Comparison of ENCODE assay signal across 8 cellular contexts in genomic region chr9:77456829-77457437, GRCh38.
DNase-seq lines count a peak whose midpoint lies in the region; ATAC-seq, FAIRE-seq and TF ChIP-seq lines count a peak whose summit lies in the region.

No MANE protein-coding gene starts in this region.

- 0 out of 2 replicates have a peak overlapping the region, but pooled peaks have one; percentile 32 for H3K4me2 ChIP-seq in PC-9
- H3K4me2 ChIP-seq in fibroblast of lung (ENCODE audit: extremely low read depth, insufficient read depth, low read length): no peak overlapping the region

- no peak overlapping the region for H3K4me3 ChIP-seq in PC-9
- H3K4me3 ChIP-seq in fibroblast of lung (replicated peaks in 1 of 4; ENCODE audit: control extremely low read depth in 1 of 4, insufficient read depth in 1 of 4, low read depth in 3 of 4, low read length in 4 of 4): no peak overlapping the region

- H3K27ac ChIP-seq in PC-9: no peak overlapping the region
- no peak overlapping the region for H3K27ac ChIP-seq in fibroblast of lung (ENCODE audit: insufficient read depth, low read length)
- H3K27ac ChIP-seq in substantia nigra (ENCODE audit: low read depth, low read length, poor library complexity, severe bottlenecking): no peak overlapping the region

- no peaks in the 10 kb centered on the region for H3K27me3 Mint-ChIP-seq in activated T-cell treated with anti-CD3 and anti-CD28 coated beads, Interleukin-2, amount 50 U/mL, for 24 hours
- H3K27me3 Mint-ChIP-seq in neural crest cell (ENCODE audit: low read depth): no peaks in the 10 kb centered on the region

- POLR2A ChIA-PET in PC-9 (lab: Charles Lee; ENCODE audit: unreplicated experiment): interaction anchor here (0.6 to 0.7 kb wide), 3 partner anchors 261 to 839 kb away, joined by 6 to 14 read pairs (median 7); no protein-coding TSS in a partner anchor

- no peak overlapping the region for H3K9ac ChIP-seq in fibroblast of lung (ENCODE audit: insufficient read depth, low read length)

- TF ChIP-seq CTCF in PC-9 (conservative IDR thresholded peaks at IDR 0.05): peak; percentile 93
- peak; percentile 92 to 98 for TF ChIP-seq CTCF in fibroblast of lung (conservative IDR thresholded peaks at IDR 0.05 in 1 of 2, IDR thresholded peaks at IDR 0.05 in 1 of 2; ENCODE audit: low read depth in 1 of 2, low read length in 2 of 2)
- peak; percentile 84 for TF ChIP-seq CTCF in neural crest cell (conservative IDR thresholded peaks at IDR 0.05)

- H2AFZ ChIP-seq in PC-9 (no peak overlapping the region), fibroblast of lung (ENCODE audit: low read length) (no peak overlapping the region)

- CTCF ChIA-PET in PC-9 (lab: Charles Lee): interaction anchor here (0.7 to 2.3 kb wide), 6 partner anchors 15 to 521 kb away, joined by 3 to 10 read pairs (median 6); no protein-coding TSS in a partner anchor

- H3K36me3 Mint-ChIP-seq in activated T-cell treated with anti-CD3 and anti-CD28 coated beads, Interleukin-2, amount 50 U/mL, for 24 hours (ENCODE audit: low read depth): no peaks in the 10 kb centered on the region
- H3K36me3 Mint-ChIP-seq in neural crest cell (ENCODE audit: low read depth): no peaks in the 10 kb centered on the region

- H3K9me3 ChIP-seq in PC-9 (ENCODE audit: insufficient read depth, low read depth): no peaks in the 10 kb centered on the region
- no peaks in the 10 kb centered on the region for H3K9me3 ChIP-seq in fibroblast of lung (ENCODE audit: control insufficient read depth, insufficient read depth, low read depth, low read length)

- no peaks in the 10 kb centered on the region for H3K4me1 ChIP-seq in PC-9 (replicated peaks; ENCODE audit: insufficient read depth)
- H3K4me1 ChIP-seq in fibroblast of lung (ENCODE audit: control insufficient read depth, extremely low read depth, insufficient read depth, low read length): no peaks in the 10 kb centered on the region

- no TSS peak for BruUV-seq in PC-9 (replicated peaks; lab: Mats Ljungman, UMichigan)

- no peak overlapping the region for H3K4me3 Mint-ChIP-seq in activated T-cell treated with anti-CD3 and anti-CD28 coated beads, Interleukin-2, amount 50 U/mL, for 24 hours
- H3K4me3 Mint-ChIP-seq in neural crest cell: no peak overlapping the region

- H3K4me1 Mint-ChIP-seq in activated T-cell treated with anti-CD3 and anti-CD28 coated beads, Interleukin-2, amount 50 U/mL, for 24 hours (ENCODE audit: low read depth): peaks cover 21% of the 10 kb centered on the region
- H3K4me1 Mint-ChIP-seq in neural crest cell: peaks cover 9% of the 10 kb centered on the region

- H3K36me3 ChIP-seq in PC-9 (ENCODE audit: low read depth) (no peaks in the 10 kb centered on the region), fibroblast of lung (ENCODE audit: control insufficient read depth, insufficient read depth, low read length) (no peaks in the 10 kb centered on the region)

- no peaks in the 10 kb centered on the region for H3K27me3 ChIP-seq in PC-9 (ENCODE audit: insufficient read depth, low read depth)
- H3K27me3 ChIP-seq in fibroblast of lung (ENCODE audit: control insufficient read depth, insufficient read depth, low read length): no peaks in the 10 kb centered on the region

- H4K20me1 ChIP-seq in PC-9 (ENCODE audit: insufficient read depth) (no peaks in the 10 kb centered on the region), fibroblast of lung (ENCODE audit: control insufficient read depth, extremely low read depth, insufficient read depth, low read length) (no peaks in the 10 kb centered on the region)

- intact Hi-C loops in PC-9 (cut with micrococcal nuclease; ENCODE audit: unreplicated experiment): loop anchor here (5.0 kb wide), 5 partner anchors 130 to 665 kb away; no protein-coding TSS in a partner anchor

- peak; percentile 74 for ATAC-seq in GM21515 (IDR thresholded peaks at IDR 0.05; ENCODE audit: unreplicated experiment)

- FAIRE-seq in HTR-8/SVneo (lab: Jason Lieb, UNC): no peak

- H3K79me2 ChIP-seq in PC-9 (ENCODE audit: low read depth) (no peaks in the 10 kb centered on the region), fibroblast of lung (ENCODE audit: control insufficient read depth, insufficient read depth, low read length) (no peaks in the 10 kb centered on the region)

- no peaks in the 10 kb centered on the region for H3K9me3 Mint-ChIP-seq in activated T-cell treated with anti-CD3 and anti-CD28 coated beads, Interleukin-2, amount 50 U/mL, for 24 hours
- no peaks in the 10 kb centered on the region for H3K9me3 Mint-ChIP-seq in neural crest cell

- DNase-seq in DMS79 treated with DMSO at 0.1 percent for 48 hours (lab: John Stamatoyannopoulos, UW): peak; percentile 27
- DNase-seq in HTR-8/SVneo (ENCODE audit: insufficient read length, low spot score): peak; percentile 71
- peak; percentile 75 to 84 for DNase-seq in PC-9
- DNase-seq in activated T-cell treated with anti-CD3 and anti-CD28 coated beads, Interleukin-2, amount 50 U/mL, for 24 hours: peak; percentile 88
- peak; percentile 86 to 88 for DNase-seq in fibroblast of lung (ENCODE audit: low read depth in 2 of 2)
- peak; percentile 84 for DNase-seq in neural crest cell (ENCODE audit: low read depth, low spot score)
- peak in 46 of 49 donors; percentile 5 to 82 (median 62) for DNase-seq in substantia nigra (lab: John Stamatoyannopoulos, UW)

- no peaks in the 10 kb centered on the region for H3K9me2 ChIP-seq in PC-9 (ENCODE audit: insufficient read depth)

- H3K27ac Mint-ChIP-seq in activated T-cell treated with anti-CD3 and anti-CD28 coated beads, Interleukin-2, amount 50 U/mL, for 24 hours: no peak overlapping the region
- no peak overlapping the region for H3K27ac Mint-ChIP-seq in neural crest cell (ENCODE audit: unreplicated experiment)

- no peaks in the 10 kb centered on the region for H3F3A ChIP-seq in PC-9 (ENCODE audit: insufficient read depth, low read depth)

Comparison
In these comparisons a context has a peak if more than half of its experiments do, and no peak if none do; other contexts are left out.
1. DNase-seq: peak in every context shown above with its lines; median percentile 88 in activated T-cell treated with anti-CD3 and anti-CD28 coated beads, Interleukin-2, amount 50 U/mL, for 24 hours; 87 in fibroblast of lung; 84 in neural crest cell; 80 in PC-9; 71 in HTR-8/SVneo; 62 in substantia nigra; 27 in DMS79 treated with DMSO at 0.1 percent for 48 hours.